1 cellular context compared by ENCODE assay signal in genomic region chr5:42590566-42590965, GRCh38.
TF ChIP-seq lines count a peak whose summit lies in the region.

No MANE protein-coding gene starts in this region.

TF ChIP-seq in K562, 482 proteins besides CTCF, POLR2A, EP300 and RAD21 (continued from another document):
- TF ChIP-seq, protein P1, sequence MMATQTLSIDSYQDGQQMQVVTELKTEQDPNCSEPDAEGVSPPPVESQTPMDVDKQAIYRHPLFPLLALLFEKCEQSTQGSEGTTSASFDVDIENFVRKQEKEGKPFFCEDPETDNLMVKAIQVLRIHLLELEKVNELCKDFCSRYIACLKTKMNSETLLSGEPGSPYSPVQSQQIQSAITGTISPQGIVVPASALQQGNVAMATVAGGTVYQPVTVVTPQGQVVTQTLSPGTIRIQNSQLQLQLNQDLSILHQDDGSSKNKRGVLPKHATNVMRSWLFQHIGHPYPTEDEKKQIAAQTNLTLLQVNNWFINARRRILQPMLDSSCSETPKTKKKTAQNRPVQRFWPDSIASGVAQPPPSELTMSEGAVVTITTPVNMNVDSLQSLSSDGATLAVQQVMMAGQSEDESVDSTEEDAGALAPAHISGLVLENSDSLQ (IDR thresholded peaks at IDR 0.05), result no peak
- TF ChIP-seq JUND (IDR thresholded peaks at IDR 0.05; ENCODE audit: borderline replicate concordance, low read depth, low read length) (no peak), JUND (tag; IDR thresholded peaks at IDR 0.05; ENCODE audit: borderline replicate concordance, low read depth, low read length) (peak; percentile 5; the same call in 1 of the 3 replicates)
